30 cellular contexts compared by ENCODE assay signal in the genomic region with DNA sequence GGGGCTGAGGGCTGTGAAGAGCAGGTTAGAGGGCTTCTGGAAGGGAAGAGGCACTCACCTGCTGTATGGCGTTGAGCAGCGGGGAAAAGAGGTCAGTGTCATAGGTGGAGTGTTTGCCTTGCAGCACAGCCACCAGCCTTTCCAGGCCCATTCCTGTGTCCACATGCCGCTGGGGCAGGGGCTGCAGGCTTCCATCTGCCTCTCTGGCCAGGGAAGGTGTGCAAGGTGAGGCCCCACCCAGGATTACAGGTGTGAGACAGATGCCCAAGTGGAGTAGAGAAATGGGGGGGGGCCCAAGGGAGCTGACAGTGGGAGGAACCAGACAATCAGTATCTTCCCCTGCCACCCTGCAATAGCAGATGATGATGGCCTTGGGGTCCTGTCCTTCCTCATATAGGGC. TPM values are rescaled to one million over a fixed set of nuclear protein-coding genes. Genes with fewer than 3 reads are reported as not detected.
"Had no signal": no experiment of that assay in that cellular context is flagged by ENCODE, and none has a peak within 500 bp of the region (broad histone marks: within the 10 kb centered on the region; RNA-seq: fewer than 3 reads in every experiment).

No MANE protein-coding gene starts in this region.

- H3K27me3 Mint-ChIP-seq: effector memory CD8-positive, alpha-beta T cell; stimulated activated naive B cell treated with anti-CD40 and anti-IgM and Interleukin-4, amounts not matched to agents 10 μg/mL and 1 μg/mL and 100 μg/mL, for 72 hours; T-cell had no signal

- ATAC-seq: effector memory CD8-positive, alpha-beta T cell; left lung; sciatic nerve; stimulated activated naive B cell treated with anti-CD40 and anti-IgM and Interleukin-4, amounts not matched to agents 10 μg/mL and 1 μg/mL and 100 μg/mL, for 72 hours; T-cell had no signal

- DNase-seq: activated CD4-positive, alpha-beta T cell treated with anti-CD3 and anti-CD28 coated beads for 1 hour; activated CD4-positive, alpha-beta T cell treated with anti-CD3 and anti-CD28 coated beads, Interleukin-2, amount 50 U/mL, for 4 hours; activated CD8-positive, alpha-beta memory T cell treated with anti-CD3 and anti-CD28 coated beads, Interleukin-2, amount 50 U/mL, for 48 hours; activated gamma-delta T cell; activated naive CD4-positive, alpha-beta T cell treated with anti-CD3 and anti-CD28 coated beads, Interleukin-2, amount 50 U/mL, for 16 hours; colonic mucosa; dorsolateral prefrontal cortex; effector memory CD8-positive, alpha-beta T cell; hippocampal formation; kidney glomerular epithelial cell; left lung; midbrain; occipital lobe; stimulated activated CD4-positive, alpha-beta T cell treated with anti-CD3 and anti-CD28 coated beads, Interleukin-15, amount 100 ng/mL, for 24 hours; stimulated activated CD4-positive, alpha-beta T cell treated with anti-CD3 and anti-CD28 coated beads, Interleukin-2, amount 100 ng/mL, for 48 hours; stimulated activated CD8-positive, alpha-beta memory T cell treated with anti-CD3 and anti-CD28 coated beads, Interleukin-4, amount 100 ng/mL, for 48 hours; stimulated activated naive B cell treated with anti-CD40 and anti-IgM and Interleukin-4, amounts not matched to agents 10 μg/mL and 1 μg/mL and 100 μg/mL, for 72 hours; T-cell; testis; trophoblast cell had no signal

- H3K27ac Mint-ChIP-seq: activated T-helper 1 cell treated with anti-CD3 and anti-CD28 coated beads, Interleukin-12 subunit alpha, Interleukin-12 subunit beta, Interleukin-2, Interleukin-4 antibody, amounts not matched to agents 30 ng/mL and 10 ng/mL and 1 ng/mL, durations not matched to agents 14 hours and 24 hours and 36 hours; effector memory CD8-positive, alpha-beta T cell; stimulated activated naive B cell treated with anti-CD40 and anti-IgM and Interleukin-4, amounts not matched to agents 10 μg/mL and 1 μg/mL and 100 μg/mL, for 72 hours; T-cell; T-helper 2 cell treated with Interferon-gamma antibody and Interleukin-4, amounts not matched to agents 5 μg/mL and 100 μg/mL, for 36 hours had no signal

- H3K4me3 Mint-ChIP-seq: effector memory CD8-positive, alpha-beta T cell; stimulated activated naive B cell treated with anti-CD40 and anti-IgM and Interleukin-4, amounts not matched to agents 10 μg/mL and 1 μg/mL and 100 μg/mL, for 72 hours; T-helper 2 cell treated with Interferon-gamma antibody and Interleukin-4, amounts not matched to agents 5 μg/mL and 100 μg/mL, for 36 hours had no signal

- H3K9me3 Mint-ChIP-seq: activated T-helper 1 cell treated with anti-CD3 and anti-CD28 coated beads, Interleukin-12 subunit alpha, Interleukin-12 subunit beta, Interleukin-2, Interleukin-4 antibody, amounts not matched to agents 30 ng/mL and 10 ng/mL and 1 ng/mL, durations not matched to agents 14 hours and 24 hours and 36 hours; effector memory CD8-positive, alpha-beta T cell; stimulated activated naive B cell treated with anti-CD40 and anti-IgM and Interleukin-4, amounts not matched to agents 10 μg/mL and 1 μg/mL and 100 μg/mL, for 72 hours; T-cell; T-helper 2 cell treated with Interferon-gamma antibody and Interleukin-4, amounts not matched to agents 5 μg/mL and 100 μg/mL, for 36 hours had no signal

RNA-seq across cellular contexts. Expression of a gene that starts 32.2 kb away (rescaled TPM):
- total RNA-seq: activated CD8-positive, alpha-beta memory T cell treated with anti-CD3 and anti-CD28 coated beads for 36 hours; activated T-helper 1 cell treated with anti-CD3 and anti-CD28 coated beads, Interleukin-12 subunit alpha, Interleukin-12 subunit beta, Interleukin-2, Interleukin-4 antibody, amounts not matched to agents 30 ng/mL and 10 ng/mL and 1 ng/mL, durations not matched to agents 14 hours and 24 hours and 36 hours; aorta; colonic mucosa; esophagus muscularis mucosa; lung microvascular endothelial cell; sciatic nerve; T-cell; vagina had no signal
- polyA plus RNA-seq: adipose tissue, aorta, neural cell had no signal

RNA-seq across cellular contexts. Expression of a gene that starts 40.0 kb away (rescaled TPM):
- total RNA-seq: activated CD8-positive, alpha-beta memory T cell treated with anti-CD3 and anti-CD28 coated beads for 36 hours; aorta; left lung; lung microvascular endothelial cell; sciatic nerve had no signal
- polyA plus RNA-seq: aorta had no signal
